Comparison of ENCODE assay signal across 10 cellular contexts in genomic region chr3:13574798-13575451, GRCh38. TPM values are rescaled to one million over a fixed set of nuclear protein-coding genes. Genes with fewer than 3 reads are reported as not detected.
DNase-seq lines count a peak whose midpoint lies in the region; ATAC-seq and TF ChIP-seq lines count a peak whose summit lies in the region.
"Had no signal": no experiment of that assay in that cellular context is flagged by ENCODE, and none has a peak within 500 bp of the region (broad histone marks: within the 10 kb centered on the region; RNA-seq: fewer than 3 reads in every experiment).

No MANE protein-coding gene starts in this region.

- no peaks in the 10 kb centered on the region for H3K27me3 ChIP-seq in HUES48 (ENCODE audit: control insufficient read depth, insufficient read depth, low read length)
- no peaks in the 10 kb centered on the region for H3K27me3 ChIP-seq in brain microvascular endothelial cell (replicated peaks)

- no peaks in the 10 kb centered on the region for H3K9me3 ChIP-seq in HUES48 (ENCODE audit: control insufficient read depth, insufficient read depth, low read length)

- no peaks in the 10 kb centered on the region for H3K27me3 Mint-ChIP-seq in osteocyte (ENCODE audit: unreplicated experiment)

- H3K4me3 ChIP-seq in HUES48 (ENCODE audit: low read depth, low read length), result no peak overlapping the region
- H3K4me3 ChIP-seq in brain microvascular endothelial cell (ENCODE audit: low read depth, low read length), result no peak overlapping the region

- peaks cover 3% of the 10 kb centered on the region for H3K36me3 Mint-ChIP-seq in osteocyte (ENCODE audit: unreplicated experiment)

- peaks cover 16% of the 10 kb centered on the region for H3K4me1 ChIP-seq in HUES48 (ENCODE audit: control insufficient read depth, insufficient read depth, low read length)

- peak overlapping the region; percentile 54 for H3K27ac Mint-ChIP-seq in osteocyte (ENCODE audit: unreplicated experiment)

- in situ Hi-C loops in brain microvascular endothelial cell (cut with HindIII; ENCODE audit: low pct_ligation_motif_present, low sequenced_read_pairs), result no loop called here

- peaks cover 32% of the 10 kb centered on the region for H3K4me1 Mint-ChIP-seq in osteocyte (ENCODE audit: unreplicated experiment)

- no peaks in the 10 kb centered on the region for H3K36me3 ChIP-seq in HUES48 (ENCODE audit: control insufficient read depth, insufficient read depth, low read length)
- H3K36me3 ChIP-seq in brain microvascular endothelial cell (replicated peaks), result no peaks in the 10 kb centered on the region

- H3K27ac ChIP-seq in HUES48 (ENCODE audit: low read depth, low read length), result peak overlapping the region; percentile 29
- no peak overlapping the region for H3K27ac ChIP-seq in brain microvascular endothelial cell

- peak overlapping the region; percentile 6 for H3K4me3 Mint-ChIP-seq in osteocyte (ENCODE audit: unreplicated experiment)

- TF ChIP-seq CTCF in brain microvascular endothelial cell (IDR thresholded peaks at IDR 0.05; ENCODE audit: low read depth, low read length, missing control alignments) (no peak), osteocyte (IDR thresholded peaks at IDR 0.05) (no peak)

- no peak for ATAC-seq in HG02588 (IDR thresholded peaks at IDR 0.05; ENCODE audit: unreplicated experiment)

- DNase-seq in COR-L47 (lab: John Stamatoyannopoulos, UW), result peak; percentile 27
- peak; percentile 52 for DNase-seq in brain microvascular endothelial cell
- DNase-seq in osteocyte (ENCODE audit: extremely low spot score, unreplicated experiment), result no peak
- DNase-seq in germinal center (ENCODE audit: low spot score), result no peak
- DNase-seq in NCI-H2227 treated with DMSO at 0.1 percent for 48 hours (lab: John Stamatoyannopoulos, UW), result no peak
- DNase-seq in H4 (ENCODE audit: low spot score), result no peak
- DNase-seq: dermis blood vessel endothelial cell, DND-41 had no signal

- H3K9ac ChIP-seq in HUES48 (ENCODE audit: low read depth, low read length), result no peak overlapping the region

- no peaks in the 10 kb centered on the region for H3K9me3 Mint-ChIP-seq in osteocyte (ENCODE audit: unreplicated experiment)

RNA-seq across cellular contexts. Expression of gene FBLN2, which starts 26.0 kb away (rescaled TPM):
- 215 and 251 TPM in 2 replicates for total RNA-seq in osteocyte
- total RNA-seq in H4 (2014; rRNA removed; shearing (Covaris generic)), result not detected in 2 replicates

Comparison
In these comparisons a context has a peak if more than half of its experiments do, and no peak if none do; other contexts are left out.
1. DNase-seq: peak in COR-L47 (single experiment) and brain microvascular endothelial cell (single experiment); none in osteocyte (single experiment), germinal center (single experiment), NCI-H2227 treated with DMSO at 0.1 percent for 48 hours (single experiment) and H4 (single experiment).
2. RNA of gene FBLN2, which starts 26.0 kb away (total RNA-seq): 215 to 251 TPM in osteocyte; not detected in H4; every median in the first group is over 100 times any median in the second.